In the genomic region with DNA sequence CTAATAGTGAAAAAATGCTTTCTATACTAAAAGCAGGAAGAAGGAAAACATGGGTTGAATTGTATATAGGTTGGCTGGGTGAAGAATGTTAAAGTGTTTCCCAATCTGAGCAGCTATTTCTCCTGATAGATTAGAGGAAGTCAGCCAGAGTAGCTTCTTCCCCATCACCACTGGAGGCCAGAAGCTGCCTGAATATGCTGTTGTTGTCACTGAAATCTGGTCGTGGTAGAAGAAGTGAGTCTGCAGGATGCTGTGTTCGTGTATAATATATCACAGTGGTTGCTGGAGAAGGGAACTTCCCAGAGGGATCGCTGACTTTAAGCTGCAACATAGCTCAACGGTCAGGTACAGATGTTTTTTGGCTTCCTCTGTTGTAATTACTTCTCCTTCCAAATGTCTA, we compare ENCODE assay signal across 19 cellular contexts.
DNase-seq lines count a peak whose midpoint lies in the region; ATAC-seq and TF ChIP-seq lines count a peak whose summit lies in the region.
"Had no signal": no experiment of that assay in that cellular context is flagged by ENCODE, and none has a peak within 500 bp of the region (broad histone marks: within the 10 kb centered on the region; RNA-seq: fewer than 3 reads in every experiment).

No MANE protein-coding gene starts in this region.

- no peak for TF ChIP-seq CTCF in GM12865 (IDR thresholded peaks at IDR 0.05; ENCODE audit: insufficient read depth, low read depth, low read length, missing control alignments)
- peak; percentile 23 for TF ChIP-seq CTCF in epithelial cell of proximal tubule (conservative IDR thresholded peaks at IDR 0.05; ENCODE audit: low read depth, low read length)

- no peak overlapping the region for H3K27ac Mint-ChIP-seq in activated T-helper 17 cell treated with anti-CD3 and anti-CD28 coated beads, Interleukin-2, amount 50 U/mL, for 72 hours
- H3K27ac Mint-ChIP-seq: activated CD8-positive, alpha-beta T cell treated with anti-CD3 and anti-CD28 coated beads for 36 hours; activated naive CD8-positive, alpha-beta T cell treated with anti-CD3 and anti-CD28 coated beads, Interleukin-2, amount 10 ng/mL, durations not matched to agents 7 days and 5 days; activated T-cell treated with anti-CD3 and anti-CD28 coated beads, Interleukin-2, amount 50 U/mL, for 72 hours had no signal

- no peaks in the 10 kb centered on the region for H3K36me3 Mint-ChIP-seq in activated T-helper 17 cell treated with anti-CD3 and anti-CD28 coated beads, Interleukin-2, amount 50 U/mL, for 72 hours (ENCODE audit: low read depth)
- H3K36me3 Mint-ChIP-seq: activated naive CD8-positive, alpha-beta T cell treated with anti-CD3 and anti-CD28 coated beads, Interleukin-2, amount 10 ng/mL, durations not matched to agents 7 days and 5 days had no signal

- no peaks in the 10 kb centered on the region for H3K4me1 Mint-ChIP-seq in activated T-helper 17 cell treated with anti-CD3 and anti-CD28 coated beads, Interleukin-2, amount 50 U/mL, for 72 hours
- H3K4me1 Mint-ChIP-seq: activated naive CD8-positive, alpha-beta T cell treated with anti-CD3 and anti-CD28 coated beads, Interleukin-2, amount 10 ng/mL, durations not matched to agents 7 days and 5 days had no signal

- no peak overlapping the region for H3K4me3 Mint-ChIP-seq in activated T-helper 17 cell treated with anti-CD3 and anti-CD28 coated beads, Interleukin-2, amount 50 U/mL, for 72 hours
- H3K4me3 Mint-ChIP-seq: activated CD8-positive, alpha-beta T cell treated with anti-CD3 and anti-CD28 coated beads for 36 hours; activated naive CD8-positive, alpha-beta T cell treated with anti-CD3 and anti-CD28 coated beads, Interleukin-2, amount 10 ng/mL, durations not matched to agents 7 days and 5 days; activated T-cell treated with anti-CD3 and anti-CD28 coated beads, Interleukin-2, amount 50 U/mL, for 72 hours had no signal

- H3K9me3 Mint-ChIP-seq in activated T-helper 17 cell treated with anti-CD3 and anti-CD28 coated beads, Interleukin-2, amount 50 U/mL, for 72 hours = peaks cover under 1% of the 10 kb centered on the region
- H3K9me3 Mint-ChIP-seq: activated CD8-positive, alpha-beta T cell treated with anti-CD3 and anti-CD28 coated beads for 36 hours; activated naive CD8-positive, alpha-beta T cell treated with anti-CD3 and anti-CD28 coated beads, Interleukin-2, amount 10 ng/mL, durations not matched to agents 7 days and 5 days had no signal

- H3K4me3 ChIP-seq in GM12865 (ENCODE audit: low read depth, low read length) (no peak overlapping the region), epithelial cell of proximal tubule (ENCODE audit: low read depth, low read length) (no peak overlapping the region)
- H3K4me3 ChIP-seq: esophagus muscularis mucosa, heart left ventricle had no signal

- H3K27me3 Mint-ChIP-seq in activated T-helper 17 cell treated with anti-CD3 and anti-CD28 coated beads, Interleukin-2, amount 50 U/mL, for 72 hours = no peaks in the 10 kb centered on the region
- H3K27me3 Mint-ChIP-seq: activated CD8-positive, alpha-beta T cell treated with anti-CD3 and anti-CD28 coated beads for 36 hours; activated naive CD8-positive, alpha-beta T cell treated with anti-CD3 and anti-CD28 coated beads, Interleukin-2, amount 10 ng/mL, durations not matched to agents 7 days and 5 days had no signal

- ATAC-seq in HG02588 (IDR thresholded peaks at IDR 0.05; ENCODE audit: unreplicated experiment) (no peak), GM18909 (IDR thresholded peaks at IDR 0.05; ENCODE audit: poor library complexity, unreplicated experiment) (no peak)
- ATAC-seq in activated T-helper 17 cell treated with anti-CD3 and anti-CD28 coated beads, Interleukin-2, amount 50 U/mL, for 72 hours (replicated peaks) = no peak
- ATAC-seq: activated CD8-positive, alpha-beta T cell treated with anti-CD3 and anti-CD28 coated beads for 36 hours; activated T-cell treated with anti-CD3 and anti-CD28 coated beads, Interleukin-2, amount 50 U/mL, for 72 hours; heart left ventricle; sciatic nerve had no signal

- DNase-seq in AG08395 (ENCODE audit: low spot score) = peak; percentile 8
- peak; percentile 15 for DNase-seq in GM12865 (ENCODE audit: low read depth)
- peak; percentile 10 for DNase-seq in NCI-H1417 treated with DMSO at 0.1 percent for 48 hours (lab: John Stamatoyannopoulos, UW)
- no peak for DNase-seq in epithelial cell of proximal tubule (ENCODE audit: low read depth)
- DNase-seq in NCI-H1105 treated with DMSO at 0.1 percent for 48 hours (lab: John Stamatoyannopoulos, UW) = no peak
- DNase-seq: activated CD8-positive, alpha-beta T cell treated with anti-CD3 and anti-CD28 coated beads for 36 hours; activated naive CD8-positive, alpha-beta T cell treated with anti-CD3 and anti-CD28 coated beads, Interleukin-2, amount 10 ng/mL, durations not matched to agents 7 days and 5 days; activated T-cell treated with anti-CD3 and anti-CD28 coated beads, Interleukin-2, amount 50 U/mL, for 72 hours; dermis blood vessel endothelial cell; EL; heart left ventricle; islet precursor cell; MM.1S; stimulated activated CD4-positive, alpha-beta T cell treated with anti-CD3 and anti-CD28 coated beads, Interleukin-2, amount 100 ng/mL, for 48 hours had no signal

Comparison
In these comparisons a context has a peak if more than half of its experiments do, and no peak if none do; other contexts are left out.
1. DNase-seq: peak in AG08395 (single experiment), GM12865 (single experiment) and NCI-H1417 treated with DMSO at 0.1 percent for 48 hours (single experiment); none in epithelial cell of proximal tubule (single experiment) and NCI-H1105 treated with DMSO at 0.1 percent for 48 hours (single experiment).